ENCODE assay signal across 8 cellular contexts in genomic region chr12:79420146-79420618, GRCh38.
DNase-seq lines count a peak whose midpoint lies in the region; ATAC-seq and TF ChIP-seq lines count a peak whose summit lies in the region.

No MANE protein-coding gene starts in this region.

- no peak overlapping the region for H3K27ac Mint-ChIP-seq in neural progenitor cell

- H2AFZ ChIP-seq in neural progenitor cell (replicated peaks): no peak overlapping the region

- H3K4me2 ChIP-seq in neural progenitor cell: no peak overlapping the region

- H3K4me1 ChIP-seq in neural progenitor cell: peaks cover 34% of the 10 kb centered on the region

- H3K9me3 ChIP-seq in neural progenitor cell (ENCODE audit: low read depth): no peaks in the 10 kb centered on the region

- H3F3A ChIP-seq in neural progenitor cell (ENCODE audit: low read depth): no peaks in the 10 kb centered on the region

- intact Hi-C loops in dorsolateral prefrontal cortex (cut with DNase I): no loop called here

- H4K20me1 ChIP-seq in neural progenitor cell (ENCODE audit: low read depth): no peaks in the 10 kb centered on the region

- no peaks in the 10 kb centered on the region for H3K27me3 Mint-ChIP-seq in neural progenitor cell (ENCODE audit: insufficient read depth, low read depth)

- H3K27me3 ChIP-seq in dorsolateral prefrontal cortex (no peaks in the 10 kb centered on the region), neural progenitor cell (no peaks in the 10 kb centered on the region)

- H3K4me1 Mint-ChIP-seq in neural progenitor cell: peaks cover 22% of the 10 kb centered on the region

- no peak overlapping the region for H3K4me3 ChIP-seq in GM12875 (ENCODE audit: low read depth, low read length)
- no peak overlapping the region for H3K4me3 ChIP-seq in dorsolateral prefrontal cortex
- no peak overlapping the region for H3K4me3 ChIP-seq in neural progenitor cell

- H3K36me3 ChIP-seq in neural progenitor cell: no peaks in the 10 kb centered on the region

- no peaks in the 10 kb centered on the region for H3K79me2 ChIP-seq in neural progenitor cell (ENCODE audit: low read depth)

- peak overlapping the region in 14 of 59 donors; percentile 2 to 59 (median 25) for H3K27ac ChIP-seq in dorsolateral prefrontal cortex
- no peak overlapping the region for H3K27ac ChIP-seq in neural progenitor cell

- no peak overlapping the region for H3K9ac ChIP-seq in neural progenitor cell

- H3K9me3 Mint-ChIP-seq in neural progenitor cell: no peaks in the 10 kb centered on the region

- no peaks in the 10 kb centered on the region for H3K36me3 Mint-ChIP-seq in neural progenitor cell

- ATAC-seq in HG02973 (IDR thresholded peaks at IDR 0.05; ENCODE audit: unreplicated experiment): no peak

- no peak overlapping the region for H3K4me3 Mint-ChIP-seq in neural progenitor cell

- TF ChIP-seq CTCF in GM12875 (IDR thresholded peaks at IDR 0.05; ENCODE audit: borderline replicate concordance, insufficient read depth, low read depth, low read length): 0 out of 2 replicates have a peak, but pooled peaks have one; percentile 10
- peak in 48 of 56 donors; percentile 9 to 61 (median 31) for TF ChIP-seq CTCF in dorsolateral prefrontal cortex (IDR thresholded peaks at IDR 0.05 in 54 of 56, conservative IDR thresholded peaks at IDR 0.05 in 2 of 56; ENCODE audit: low read depth in 1 of 56, partially characterized antibody in 56 of 56)
- peak; percentile 69 for TF ChIP-seq CTCF in neural progenitor cell (IDR thresholded peaks at IDR 0.05)

- peak; percentile 6 for DNase-seq in NCI-H2196 (lab: John Stamatoyannopoulos, UW; ENCODE audit: unreplicated experiment)
- DNase-seq in dorsolateral prefrontal cortex: no peak
- DNase-seq in neural progenitor cell (ENCODE audit: low spot score): peak; percentile 47
- no peak for DNase-seq in mesenteric fat pad (ENCODE audit: low spot score)
- DNase-seq in middle frontal gyrus (ENCODE audit: extremely low spot score, low spot score): no peak
- DNase-seq in hypothalamus (lab: John Stamatoyannopoulos, UW): no peak

Comparison
In these comparisons a context has a peak if more than half of its experiments do, and no peak if none do; other contexts are left out.
1. CTCF ChIP-seq: peak in every context shown above with its lines; median percentile 69 in neural progenitor cell; 31 in dorsolateral prefrontal cortex; 10 in GM12875.
2. DNase-seq: peak in NCI-H2196 (single experiment) and neural progenitor cell (single experiment); none in dorsolateral prefrontal cortex (0 of 10), mesenteric fat pad (single experiment), middle frontal gyrus (single experiment) and hypothalamus (0 of 51).